In the genomic region with DNA sequence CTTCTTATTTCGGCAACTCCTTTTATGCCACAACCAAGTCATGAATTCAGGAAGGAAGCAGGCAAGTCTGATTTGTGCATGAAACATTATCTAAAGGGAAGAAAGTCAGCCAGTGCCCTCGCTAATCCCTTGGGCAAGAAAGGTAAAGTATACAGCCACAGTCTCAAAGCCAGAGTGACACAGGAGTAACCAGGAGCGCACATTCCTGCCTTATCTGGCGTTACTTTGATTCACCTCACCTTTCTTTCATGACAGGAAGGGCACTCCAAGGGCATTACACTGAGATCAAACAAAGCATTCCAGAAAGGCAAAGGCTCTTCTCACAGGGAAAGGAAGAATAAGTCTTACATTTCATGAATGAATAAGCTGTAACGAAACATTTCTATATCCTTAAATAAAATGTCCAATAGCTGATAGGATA, we compare ENCODE assay signal across 1 cellular context.
TF ChIP-seq lines count a peak whose summit lies in the region.

No MANE protein-coding gene starts in this region.

TF ChIP-seq in HepG2, 621 proteins besides CTCF, POLR2A, EP300 and RAD21 (continued from another document and continues in another):
- TF ChIP-seq MED1 (CRISPR knock-in tag; IDR thresholded peaks at IDR 0.05) = peak; percentile 96
- no peak for TF ChIP-seq ZNF468 (CRISPR knock-in tag; IDR thresholded peaks at IDR 0.05)
- TF ChIP-seq ZNF556 (CRISPR knock-in tag; IDR thresholded peaks at IDR 0.05; ENCODE audit: borderline replicate concordance) = no peak
- TF ChIP-seq MEF2D (CRISPR knock-in tag; IDR thresholded peaks at IDR 0.05) = 0 out of 2 replicates have a peak, but pooled peaks have one; percentile 36
- peak; percentile 58; the same call in 1 of the 2 replicates for TF ChIP-seq NCOR1 (IDR thresholded peaks at IDR 0.05; ENCODE audit: borderline replicate concordance, low read length)
- TF ChIP-seq DMAP1 (CRISPR knock-in tag; IDR thresholded peaks at IDR 0.05) = peak; percentile 39; the same call in 1 of the 2 replicates
- TF ChIP-seq, protein P1, sequence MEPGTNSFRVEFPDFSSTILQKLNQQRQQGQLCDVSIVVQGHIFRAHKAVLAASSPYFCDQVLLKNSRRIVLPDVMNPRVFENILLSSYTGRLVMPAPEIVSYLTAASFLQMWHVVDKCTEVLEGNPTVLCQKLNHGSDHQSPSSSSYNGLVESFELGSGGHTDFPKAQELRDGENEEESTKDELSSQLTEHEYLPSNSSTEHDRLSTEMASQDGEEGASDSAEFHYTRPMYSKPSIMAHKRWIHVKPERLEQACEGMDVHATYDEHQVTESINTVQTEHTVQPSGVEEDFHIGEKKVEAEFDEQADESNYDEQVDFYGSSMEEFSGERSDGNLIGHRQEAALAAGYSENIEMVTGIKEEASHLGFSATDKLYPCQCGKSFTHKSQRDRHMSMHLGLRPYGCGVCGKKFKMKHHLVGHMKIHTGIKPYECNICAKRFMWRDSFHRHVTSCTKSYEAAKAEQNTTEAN (CRISPR knock-in tag; conservative IDR thresholded peaks at IDR 0.05) = peak; percentile 57; the same call in 1 of the 2 replicates
- no peak for TF ChIP-seq ZNF737 (CRISPR knock-in tag; IDR thresholded peaks at IDR 0.05; ENCODE audit: borderline replicate concordance)
- TF ChIP-seq ZNF850 (CRISPR knock-in tag; conservative IDR thresholded peaks at IDR 0.05) = no peak
- TF ChIP-seq RXRA (CRISPR knock-in tag; IDR thresholded peaks at IDR 0.05) = peak; percentile 97; the same call in 1 of the 2 replicates
- TF ChIP-seq BRCA1 (CRISPR knock-in tag; IDR thresholded peaks at IDR 0.05) = no peak
- peak; percentile 91 for TF ChIP-seq GATAD2A (CRISPR knock-in tag; IDR thresholded peaks at IDR 0.05)
- TF ChIP-seq ZNF788 (CRISPR knock-in tag; IDR thresholded peaks at IDR 0.05; ENCODE audit: borderline replicate concordance) = 0 out of 2 replicates have a peak, but pooled peaks have one; percentile 30
- TF ChIP-seq FOXA3 (CRISPR knock-in tag; IDR thresholded peaks at IDR 0.05) = peak; percentile 86
- TF ChIP-seq SOX13 (IDR thresholded peaks at IDR 0.05) = peak; percentile 82
- peak in 1 of 2 experiments; percentile 94; a peak in 2 of 4 replicates for TF ChIP-seq SOX13 (CRISPR knock-in tag; conservative IDR thresholded peaks at IDR 0.05 in 1 of 2, IDR thresholded peaks at IDR 0.05 in 1 of 2)
- no peak for TF ChIP-seq ZNF746 (CRISPR knock-in tag; IDR thresholded peaks at IDR 0.05)
- TF ChIP-seq ZNF598 (CRISPR knock-in tag; IDR thresholded peaks at IDR 0.05; ENCODE audit: borderline replicate concordance) = no peak
- TF ChIP-seq, protein P2, sequence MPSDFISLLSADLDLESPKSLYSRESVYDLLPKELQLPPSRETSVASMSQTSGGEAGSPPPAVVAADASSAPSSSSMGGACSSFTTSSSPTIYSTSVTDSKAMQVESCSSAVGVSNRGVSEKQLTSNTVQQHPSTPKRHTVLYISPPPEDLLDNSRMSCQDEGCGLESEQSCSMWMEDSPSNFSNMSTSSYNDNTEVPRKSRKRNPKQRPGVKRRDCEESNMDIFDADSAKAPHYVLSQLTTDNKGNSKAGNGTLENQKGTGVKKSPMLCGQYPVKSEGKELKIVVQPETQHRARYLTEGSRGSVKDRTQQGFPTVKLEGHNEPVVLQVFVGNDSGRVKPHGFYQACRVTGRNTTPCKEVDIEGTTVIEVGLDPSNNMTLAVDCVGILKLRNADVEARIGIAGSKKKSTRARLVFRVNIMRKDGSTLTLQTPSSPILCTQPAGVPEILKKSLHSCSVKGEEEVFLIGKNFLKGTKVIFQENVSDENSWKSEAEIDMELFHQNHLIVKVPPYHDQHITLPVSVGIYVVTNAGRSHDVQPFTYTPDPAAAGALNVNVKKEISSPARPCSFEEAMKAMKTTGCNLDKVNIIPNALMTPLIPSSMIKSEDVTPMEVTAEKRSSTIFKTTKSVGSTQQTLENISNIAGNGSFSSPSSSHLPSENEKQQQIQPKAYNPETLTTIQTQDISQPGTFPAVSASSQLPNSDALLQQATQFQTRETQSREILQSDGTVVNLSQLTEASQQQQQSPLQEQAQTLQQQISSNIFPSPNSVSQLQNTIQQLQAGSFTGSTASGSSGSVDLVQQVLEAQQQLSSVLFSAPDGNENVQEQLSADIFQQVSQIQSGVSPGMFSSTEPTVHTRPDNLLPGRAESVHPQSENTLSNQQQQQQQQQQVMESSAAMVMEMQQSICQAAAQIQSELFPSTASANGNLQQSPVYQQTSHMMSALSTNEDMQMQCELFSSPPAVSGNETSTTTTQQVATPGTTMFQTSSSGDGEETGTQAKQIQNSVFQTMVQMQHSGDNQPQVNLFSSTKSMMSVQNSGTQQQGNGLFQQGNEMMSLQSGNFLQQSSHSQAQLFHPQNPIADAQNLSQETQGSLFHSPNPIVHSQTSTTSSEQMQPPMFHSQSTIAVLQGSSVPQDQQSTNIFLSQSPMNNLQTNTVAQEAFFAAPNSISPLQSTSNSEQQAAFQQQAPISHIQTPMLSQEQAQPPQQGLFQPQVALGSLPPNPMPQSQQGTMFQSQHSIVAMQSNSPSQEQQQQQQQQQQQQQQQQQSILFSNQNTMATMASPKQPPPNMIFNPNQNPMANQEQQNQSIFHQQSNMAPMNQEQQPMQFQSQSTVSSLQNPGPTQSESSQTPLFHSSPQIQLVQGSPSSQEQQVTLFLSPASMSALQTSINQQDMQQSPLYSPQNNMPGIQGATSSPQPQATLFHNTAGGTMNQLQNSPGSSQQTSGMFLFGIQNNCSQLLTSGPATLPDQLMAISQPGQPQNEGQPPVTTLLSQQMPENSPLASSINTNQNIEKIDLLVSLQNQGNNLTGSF (CRISPR knock-in tag; IDR thresholded peaks at IDR 0.05) = no peak
- TF ChIP-seq, protein P3, sequence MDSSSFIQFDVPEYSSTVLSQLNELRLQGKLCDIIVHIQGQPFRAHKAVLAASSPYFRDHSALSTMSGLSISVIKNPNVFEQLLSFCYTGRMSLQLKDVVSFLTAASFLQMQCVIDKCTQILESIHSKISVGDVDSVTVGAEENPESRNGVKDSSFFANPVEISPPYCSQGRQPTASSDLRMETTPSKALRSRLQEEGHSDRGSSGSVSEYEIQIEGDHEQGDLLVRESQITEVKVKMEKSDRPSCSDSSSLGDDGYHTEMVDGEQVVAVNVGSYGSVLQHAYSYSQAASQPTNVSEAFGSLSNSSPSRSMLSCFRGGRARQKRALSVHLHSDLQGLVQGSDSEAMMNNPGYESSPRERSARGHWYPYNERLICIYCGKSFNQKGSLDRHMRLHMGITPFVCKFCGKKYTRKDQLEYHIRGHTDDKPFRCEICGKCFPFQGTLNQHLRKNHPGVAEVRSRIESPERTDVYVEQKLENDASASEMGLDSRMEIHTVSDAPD (CRISPR knock-in tag; IDR thresholded peaks at IDR 0.05) = peak; percentile 96
- TF ChIP-seq SPEN (CRISPR knock-in tag; IDR thresholded peaks at IDR 0.05; ENCODE audit: low read depth) = peak; percentile 61; the same call in 1 of the 2 replicates
- TF ChIP-seq, protein P4, sequence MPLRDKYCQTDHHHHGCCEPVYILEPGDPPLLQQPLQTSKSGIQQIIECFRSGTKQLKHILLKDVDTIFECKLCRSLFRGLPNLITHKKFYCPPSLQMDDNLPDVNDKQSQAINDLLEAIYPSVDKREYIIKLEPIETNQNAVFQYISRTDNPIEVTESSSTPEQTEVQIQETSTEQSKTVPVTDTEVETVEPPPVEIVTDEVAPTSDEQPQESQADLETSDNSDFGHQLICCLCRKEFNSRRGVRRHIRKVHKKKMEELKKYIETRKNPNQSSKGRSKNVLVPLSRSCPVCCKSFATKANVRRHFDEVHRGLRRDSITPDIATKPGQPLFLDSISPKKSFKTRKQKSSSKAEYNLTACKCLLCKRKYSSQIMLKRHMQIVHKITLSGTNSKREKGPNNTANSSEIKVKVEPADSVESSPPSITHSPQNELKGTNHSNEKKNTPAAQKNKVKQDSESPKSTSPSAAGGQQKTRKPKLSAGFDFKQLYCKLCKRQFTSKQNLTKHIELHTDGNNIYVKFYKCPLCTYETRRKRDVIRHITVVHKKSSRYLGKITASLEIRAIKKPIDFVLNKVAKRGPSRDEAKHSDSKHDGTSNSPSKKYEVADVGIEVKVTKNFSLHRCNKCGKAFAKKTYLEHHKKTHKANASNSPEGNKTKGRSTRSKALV (CRISPR knock-in tag; IDR thresholded peaks at IDR 0.05) = 0 out of 2 replicates have a peak, but pooled peaks have one; percentile 29
- TF ChIP-seq HOXA3 (CRISPR knock-in tag; IDR thresholded peaks at IDR 0.05) = peak; percentile 86
- TF ChIP-seq ZNF331 (CRISPR knock-in tag; IDR thresholded peaks at IDR 0.05) = peak; percentile 75
- TF ChIP-seq GFI1 (CRISPR knock-in tag; IDR thresholded peaks at IDR 0.05; ENCODE audit: borderline replicate concordance) = peak; percentile 94
- TF ChIP-seq ISL2 (CRISPR knock-in tag; IDR thresholded peaks at IDR 0.05) = peak; percentile 97
- peak; percentile 66 for TF ChIP-seq PHF5A (CRISPR knock-in tag; IDR thresholded peaks at IDR 0.05; ENCODE audit: low read depth, unreplicated experiment)
- 0 out of 4 replicates have a peak, but pooled peaks of 1 of the 2 experiments have one; percentile 22 for TF ChIP-seq KLF16 (CRISPR knock-in tag; IDR thresholded peaks at IDR 0.05)
- TF ChIP-seq SMC3 (IDR thresholded peaks at IDR 0.05; ENCODE audit: low read length) = no peak; the same call in 1 of the 2 replicates
- TF ChIP-seq PAWR (CRISPR knock-in tag; IDR thresholded peaks at IDR 0.05; ENCODE audit: borderline replicate concordance) = no peak
- TF ChIP-seq TBL1XR1 (IDR thresholded peaks at IDR 0.05; ENCODE audit: borderline replicate concordance, low read length, partially characterized antibody) = peak; percentile 47
- no peak for TF ChIP-seq ZNF335 (CRISPR knock-in tag; IDR thresholded peaks at IDR 0.05)
- TF ChIP-seq, protein P5, sequence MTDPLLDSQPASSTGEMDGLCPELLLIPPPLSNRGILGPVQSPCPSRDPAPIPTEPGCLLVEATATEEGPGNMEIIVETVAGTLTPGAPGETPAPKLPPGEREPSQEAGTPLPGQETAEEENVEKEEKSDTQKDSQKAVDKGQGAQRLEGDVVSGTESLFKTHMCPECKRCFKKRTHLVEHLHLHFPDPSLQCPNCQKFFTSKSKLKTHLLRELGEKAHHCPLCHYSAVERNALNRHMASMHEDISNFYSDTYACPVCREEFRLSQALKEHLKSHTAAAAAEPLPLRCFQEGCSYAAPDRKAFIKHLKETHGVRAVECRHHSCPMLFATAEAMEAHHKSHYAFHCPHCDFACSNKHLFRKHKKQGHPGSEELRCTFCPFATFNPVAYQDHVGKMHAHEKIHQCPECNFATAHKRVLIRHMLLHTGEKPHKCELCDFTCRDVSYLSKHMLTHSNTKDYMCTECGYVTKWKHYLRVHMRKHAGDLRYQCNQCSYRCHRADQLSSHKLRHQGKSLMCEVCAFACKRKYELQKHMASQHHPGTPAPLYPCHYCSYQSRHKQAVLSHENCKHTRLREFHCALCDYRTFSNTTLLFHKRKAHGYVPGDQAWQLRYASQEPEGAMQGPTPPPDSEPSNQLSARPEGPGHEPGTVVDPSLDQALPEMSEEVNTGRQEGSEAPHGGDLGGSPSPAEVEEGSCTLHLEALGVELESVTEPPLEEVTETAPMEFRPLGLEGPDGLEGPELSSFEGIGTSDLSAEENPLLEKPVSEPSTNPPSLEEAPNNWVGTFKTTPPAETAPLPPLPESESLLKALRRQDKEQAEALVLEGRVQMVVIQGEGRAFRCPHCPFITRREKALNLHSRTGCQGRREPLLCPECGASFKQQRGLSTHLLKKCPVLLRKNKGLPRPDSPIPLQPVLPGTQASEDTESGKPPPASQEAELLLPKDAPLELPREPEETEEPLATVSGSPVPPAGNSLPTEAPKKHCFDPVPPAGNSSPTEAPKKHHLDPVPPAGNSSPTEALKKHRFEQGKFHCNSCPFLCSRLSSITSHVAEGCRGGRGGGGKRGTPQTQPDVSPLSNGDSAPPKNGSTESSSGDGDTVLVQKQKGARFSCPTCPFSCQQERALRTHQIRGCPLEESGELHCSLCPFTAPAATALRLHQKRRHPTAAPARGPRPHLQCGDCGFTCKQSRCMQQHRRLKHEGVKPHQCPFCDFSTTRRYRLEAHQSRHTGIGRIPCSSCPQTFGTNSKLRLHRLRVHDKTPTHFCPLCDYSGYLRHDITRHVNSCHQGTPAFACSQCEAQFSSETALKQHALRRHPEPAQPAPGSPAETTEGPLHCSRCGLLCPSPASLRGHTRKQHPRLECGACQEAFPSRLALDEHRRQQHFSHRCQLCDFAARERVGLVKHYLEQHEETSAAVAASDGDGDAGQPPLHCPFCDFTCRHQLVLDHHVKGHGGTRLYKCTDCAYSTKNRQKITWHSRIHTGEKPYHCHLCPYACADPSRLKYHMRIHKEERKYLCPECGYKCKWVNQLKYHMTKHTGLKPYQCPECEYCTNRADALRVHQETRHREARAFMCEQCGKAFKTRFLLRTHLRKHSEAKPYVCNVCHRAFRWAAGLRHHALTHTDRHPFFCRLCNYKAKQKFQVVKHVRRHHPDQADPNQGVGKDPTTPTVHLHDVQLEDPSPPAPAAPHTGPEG (CRISPR knock-in tag; IDR thresholded peaks at IDR 0.05) = no peak
- TF ChIP-seq, protein P6, sequence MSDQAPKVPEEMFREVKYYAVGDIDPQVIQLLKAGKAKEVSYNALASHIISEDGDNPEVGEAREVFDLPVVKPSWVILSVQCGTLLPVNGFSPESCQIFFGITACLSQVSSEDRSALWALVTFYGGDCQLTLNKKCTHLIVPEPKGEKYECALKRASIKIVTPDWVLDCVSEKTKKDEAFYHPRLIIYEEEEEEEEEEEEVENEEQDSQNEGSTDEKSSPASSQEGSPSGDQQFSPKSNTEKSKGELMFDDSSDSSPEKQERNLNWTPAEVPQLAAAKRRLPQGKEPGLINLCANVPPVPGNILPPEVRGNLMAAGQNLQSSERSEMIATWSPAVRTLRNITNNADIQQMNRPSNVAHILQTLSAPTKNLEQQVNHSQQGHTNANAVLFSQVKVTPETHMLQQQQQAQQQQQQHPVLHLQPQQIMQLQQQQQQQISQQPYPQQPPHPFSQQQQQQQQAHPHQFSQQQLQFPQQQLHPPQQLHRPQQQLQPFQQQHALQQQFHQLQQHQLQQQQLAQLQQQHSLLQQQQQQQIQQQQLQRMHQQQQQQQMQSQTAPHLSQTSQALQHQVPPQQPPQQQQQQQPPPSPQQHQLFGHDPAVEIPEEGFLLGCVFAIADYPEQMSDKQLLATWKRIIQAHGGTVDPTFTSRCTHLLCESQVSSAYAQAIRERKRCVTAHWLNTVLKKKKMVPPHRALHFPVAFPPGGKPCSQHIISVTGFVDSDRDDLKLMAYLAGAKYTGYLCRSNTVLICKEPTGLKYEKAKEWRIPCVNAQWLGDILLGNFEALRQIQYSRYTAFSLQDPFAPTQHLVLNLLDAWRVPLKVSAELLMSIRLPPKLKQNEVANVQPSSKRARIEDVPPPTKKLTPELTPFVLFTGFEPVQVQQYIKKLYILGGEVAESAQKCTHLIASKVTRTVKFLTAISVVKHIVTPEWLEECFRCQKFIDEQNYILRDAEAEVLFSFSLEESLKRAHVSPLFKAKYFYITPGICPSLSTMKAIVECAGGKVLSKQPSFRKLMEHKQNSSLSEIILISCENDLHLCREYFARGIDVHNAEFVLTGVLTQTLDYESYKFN (CRISPR knock-in tag; conservative IDR thresholded peaks at IDR 0.05) = peak; percentile 86
- peak; percentile 90 for TF ChIP-seq MEIS2 (CRISPR knock-in tag; IDR thresholded peaks at IDR 0.05)
- TF ChIP-seq, protein P7, sequence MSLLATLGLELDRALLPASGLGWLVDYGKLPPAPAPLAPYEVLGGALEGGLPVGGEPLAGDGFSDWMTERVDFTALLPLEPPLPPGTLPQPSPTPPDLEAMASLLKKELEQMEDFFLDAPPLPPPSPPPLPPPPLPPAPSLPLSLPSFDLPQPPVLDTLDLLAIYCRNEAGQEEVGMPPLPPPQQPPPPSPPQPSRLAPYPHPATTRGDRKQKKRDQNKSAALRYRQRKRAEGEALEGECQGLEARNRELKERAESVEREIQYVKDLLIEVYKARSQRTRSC (CRISPR knock-in tag; IDR thresholded peaks at IDR 0.05; ENCODE audit: low read depth) = no peak
- peak; percentile 58; the same call in 1 of the 2 replicates for TF ChIP-seq MEIS1 (CRISPR knock-in tag; IDR thresholded peaks at IDR 0.05; ENCODE audit: borderline replicate concordance)
